8 cellular contexts compared by ENCODE assay signal in genomic region chr11:47917643-47918369, GRCh38.
DNase-seq lines count a peak whose midpoint lies in the region; ATAC-seq, FAIRE-seq and TF ChIP-seq lines count a peak whose summit lies in the region.

No MANE protein-coding gene starts in this region.

- H3K27ac ChIP-seq in testis, result peak overlapping the region in 1 of 2 donors; percentile 66

- H3K9me3 ChIP-seq in testis, result no peaks in the 10 kb centered on the region

- TF ChIP-seq POLR2A in testis (IDR thresholded peaks at IDR 0.05), result no peak

- intact Hi-C loops in CD14-positive monocyte (cut with micrococcal nuclease), result no loop called here
- intact Hi-C loops in testis (cut with DNase I; ENCODE audit: low total_unique reads), result no loop called here

- H3K4me3 ChIP-seq in bronchial epithelial cell (ENCODE audit: low read depth, low read length) (no peak overlapping the region), testis (no peak overlapping the region)

- peaks cover 0 to 3% (median 0%) of the 10 kb centered on the region in 7 donors for H3K9me3 Mint-ChIP-seq in CD14-positive monocyte

- peaks cover 47% of the 10 kb centered on the region for H3K4me1 Mint-ChIP-seq in CD14-positive monocyte

- H3K4me1 ChIP-seq in testis, result peaks cover 3% of the 10 kb centered on the region

- WGBS in testis, 2 donors, result 48 to 56% methylated on average over 10 of the region's 10 CpGs

- H3K36me3 ChIP-seq in bronchial epithelial cell (ENCODE audit: control insufficient read depth, insufficient read depth, low read length) (no peaks in the 10 kb centered on the region), testis (ENCODE audit: low read depth, missing control alignments) (no peaks in the 10 kb centered on the region)

- DNase-seq in CD14-positive monocyte (ENCODE audit: low spot score) (peak; percentile 75), NCI-H524 (lab: John Stamatoyannopoulos, UW) (peak; percentile 95 to 97), bronchial epithelial cell (ENCODE audit: low read depth) (peak; percentile 63), left lobe of liver (ENCODE audit: low spot score) (no peak), testis (peak; percentile 82)

- no peak for FAIRE-seq in bronchial epithelial cell (lab: Jason Lieb, UNC)

- TF ChIP-seq CTCF in CD14-positive monocyte (IDR thresholded peaks at IDR 0.05), result no peak
- no peak for TF ChIP-seq CTCF in bronchial epithelial cell (IDR thresholded peaks at IDR 0.05; ENCODE audit: insufficient read depth, low read length, severe bottlenecking)
- TF ChIP-seq CTCF in testis (IDR thresholded peaks at IDR 0.05), result no peak

- peaks cover 0 to 2% (median 0%) of the 10 kb centered on the region in 3 donors for H3K27me3 Mint-ChIP-seq in CD14-positive monocyte (ENCODE audit: low read depth in 3 of 3)

- H3K27me3 ChIP-seq in bronchial epithelial cell (ENCODE audit: control insufficient read depth, insufficient read depth, low read length), result no peaks in the 10 kb centered on the region
- no peaks in the 10 kb centered on the region for H3K27me3 ChIP-seq in testis

- H3K36me3 Mint-ChIP-seq in CD14-positive monocyte, result no peaks in the 10 kb centered on the region

- H3K27ac Mint-ChIP-seq in CD14-positive monocyte, result peak overlapping the region; percentile 87 to 96 (median 91)

- ATAC-seq in HG03159 (IDR thresholded peaks at IDR 0.05; ENCODE audit: unreplicated experiment), result peak; percentile 48
- peak; percentile 59 for ATAC-seq in left lobe of liver
- no peak for ATAC-seq in GM19455 (IDR thresholded peaks at IDR 0.05; ENCODE audit: unreplicated experiment)
- ATAC-seq in HG03045 (IDR thresholded peaks at IDR 0.05; ENCODE audit: unreplicated experiment), result no peak

- peak overlapping the region; percentile 13 to 78 for H3K4me3 Mint-ChIP-seq in CD14-positive monocyte

Comparison
In these comparisons a context has a peak if more than half of its experiments do, and no peak if none do; other contexts are left out.
1. ATAC-seq: peak in HG03159 (single experiment) and left lobe of liver (single experiment); none in GM19455 (single experiment) and HG03045 (single experiment).